Comparison of ENCODE assay signal across 9 cellular contexts in genomic region chr1:89545264-89546038, GRCh38. TPM values are rescaled to one million over a fixed set of nuclear protein-coding genes. Genes with fewer than 3 reads are reported as not detected.
A peak's percentile ranks its signal among the peaks of the same experiment; 100 is the strongest.
DNase-seq lines count a peak whose midpoint lies in the region; ATAC-seq and TF ChIP-seq lines count a peak whose summit lies in the region.
"Had no signal": no experiment of that assay in that cellular context is flagged by ENCODE, and none has a peak within 500 bp of the region (broad histone marks: within the 10 kb centered on the region; RNA-seq: fewer than 3 reads in every experiment).

No MANE protein-coding gene starts in this region.

- peak overlapping the region; percentile 15 for H3K27ac ChIP-seq in brain microvascular endothelial cell
- no peak overlapping the region for H3K27ac ChIP-seq in stomach

- intact Hi-C loops in sciatic nerve (cut with DNase I) = no loop called here
- intact Hi-C loops in CD14-positive monocyte (cut with micrococcal nuclease) = no loop called here
- intact Hi-C loops in stomach (cut with DNase I; ENCODE audit: low total_unique reads) = no loop called here

- in situ Hi-C loops in brain microvascular endothelial cell (cut with HindIII; ENCODE audit: low pct_ligation_motif_present, low sequenced_read_pairs) (no loop called here), HAP-1 (cut with MboI; ENCODE audit: low sequenced_read_pairs) (no loop called here)

- TF ChIP-seq EP300 in stomach (IDR thresholded peaks at IDR 0.05) = no peak

- H3K4me3 ChIP-seq in brain microvascular endothelial cell (ENCODE audit: low read depth, low read length) (no peak overlapping the region), stomach (no peak overlapping the region), HAP-1 (no peak overlapping the region)

- H3K27me3 Mint-ChIP-seq in CD14-positive monocyte (ENCODE audit: low read depth in 3 of 3) = peaks cover 0 to 1% (median 0%) of the 10 kb centered on the region in 3 donors

- peaks cover 21% of the 10 kb centered on the region for H3K4me1 Mint-ChIP-seq in CD14-positive monocyte

- H3K9me3 ChIP-seq in stomach = no peaks in the 10 kb centered on the region
- H3K9me3 ChIP-seq in HAP-1 = no peaks in the 10 kb centered on the region

- TF ChIP-seq POLR2A in stomach (IDR thresholded peaks at IDR 0.05) = no peak

- H3K36me3 Mint-ChIP-seq in CD14-positive monocyte = peaks cover 3 to 13% of the 10 kb centered on the region in 2 donors

- H3K36me3 ChIP-seq in brain microvascular endothelial cell (replicated peaks) (no peaks in the 10 kb centered on the region), stomach (no peaks in the 10 kb centered on the region), HAP-1 (replicated peaks) (no peaks in the 10 kb centered on the region)

- H3K9me3 Mint-ChIP-seq in CD14-positive monocyte = no peaks in the 10 kb centered on the region

- no peak for TF ChIP-seq CTCF in brain microvascular endothelial cell (IDR thresholded peaks at IDR 0.05; ENCODE audit: low read depth, low read length, missing control alignments)
- no peak for TF ChIP-seq CTCF in CD14-positive monocyte (IDR thresholded peaks at IDR 0.05)
- no peak for TF ChIP-seq CTCF in stomach (IDR thresholded peaks at IDR 0.05)

- H3K4me1 ChIP-seq in stomach (peaks cover 0 to 55% (median 26%) of the 10 kb centered on the region in 4 donors), HAP-1 (peaks cover 17% of the 10 kb centered on the region)

- peak overlapping the region in 1 of 2 donors; percentile 10 for H3K4me3 Mint-ChIP-seq in CD14-positive monocyte

- H3K27me3 ChIP-seq in brain microvascular endothelial cell (replicated peaks) (no peaks in the 10 kb centered on the region), stomach (no peaks in the 10 kb centered on the region), HAP-1 (ENCODE audit: low read depth) (no peaks in the 10 kb centered on the region)

- peak overlapping the region in 2 of 7 donors; percentile 8 to 41 for H3K27ac Mint-ChIP-seq in CD14-positive monocyte

- 54 to 69% (median 62%) methylated on average over 6 of the region's 6 CpGs for WGBS in stomach, 5 donors

- DNase-seq in Daoy (ENCODE audit: low read depth) = peak; percentile 32
- DNase-seq in brain microvascular endothelial cell = peak; percentile 50
- no peak for DNase-seq in sciatic nerve (ENCODE audit: low spot score)
- no peak for DNase-seq in NCI-H2029 treated with DMSO at 0.1 percent for 48 hours (lab: John Stamatoyannopoulos, UW)
- DNase-seq in CD14-positive monocyte (ENCODE audit: low spot score) = no peak
- no peak for DNase-seq in stomach
- no peak for DNase-seq in HAP-1 (ENCODE audit: low spot score in 2 of 2)
- DNase-seq: EL had no signal

- peak; percentile 35; the same call in 1 of the 3 replicates for ATAC-seq in SK-N-SH treated with all-trans-retinoic acid at 6 μM for 48 hours
- peak; percentile 55 for ATAC-seq in sciatic nerve

TF ChIP-seq in SK-N-SH treated with all-trans-retinoic acid at 6 μM for 48 hours, 23 proteins besides CTCF, POLR2A, EP300 and RAD21:
- TF ChIP-seq CSRNP3 (CRISPR knock-in tag; IDR thresholded peaks at IDR 0.05) (no peak), GLIS3 (CRISPR knock-in tag; IDR thresholded peaks at IDR 0.05) (no peak), TOX (CRISPR knock-in tag; IDR thresholded peaks at IDR 0.05; ENCODE audit: borderline replicate concordance) (no peak), ISL1 (CRISPR knock-in tag; IDR thresholded peaks at IDR 0.05) (peak; percentile 48; the same call in 1 of the 2 replicates)

RNA-seq across cellular contexts. Expression of gene LRRC8B, which starts 20.8 kb away (rescaled TPM):
- total RNA-seq in Daoy (2014; rRNA removed; shearing (Covaris generic)) = 8.3 and 11.8 TPM in 2 replicates
- total RNA-seq in sciatic nerve (21.9 TPM), stomach (10 to 100 TPM in 4 of 5 donors, 1 to 10 TPM in 1; 1.2 to 27.4 (median 15.2) TPM)
- polyA plus RNA-seq in CD14-positive monocyte (1 to 10 TPM; 4.5 to 7.9 TPM), stomach (1 to 10 TPM; 1.4 to 1.8 (median 1.6) TPM)

Comparison
In these comparisons a context has a peak if more than half of its experiments do, and no peak if none do; other contexts are left out.
1. DNase-seq: peak in Daoy (single experiment) and brain microvascular endothelial cell (single experiment); none in sciatic nerve (single experiment), NCI-H2029 treated with DMSO at 0.1 percent for 48 hours (single experiment), CD14-positive monocyte (single experiment), stomach (single experiment) and HAP-1 (0 of 2).